ENCODE assay signal across 13 cellular contexts in the genomic region with DNA sequence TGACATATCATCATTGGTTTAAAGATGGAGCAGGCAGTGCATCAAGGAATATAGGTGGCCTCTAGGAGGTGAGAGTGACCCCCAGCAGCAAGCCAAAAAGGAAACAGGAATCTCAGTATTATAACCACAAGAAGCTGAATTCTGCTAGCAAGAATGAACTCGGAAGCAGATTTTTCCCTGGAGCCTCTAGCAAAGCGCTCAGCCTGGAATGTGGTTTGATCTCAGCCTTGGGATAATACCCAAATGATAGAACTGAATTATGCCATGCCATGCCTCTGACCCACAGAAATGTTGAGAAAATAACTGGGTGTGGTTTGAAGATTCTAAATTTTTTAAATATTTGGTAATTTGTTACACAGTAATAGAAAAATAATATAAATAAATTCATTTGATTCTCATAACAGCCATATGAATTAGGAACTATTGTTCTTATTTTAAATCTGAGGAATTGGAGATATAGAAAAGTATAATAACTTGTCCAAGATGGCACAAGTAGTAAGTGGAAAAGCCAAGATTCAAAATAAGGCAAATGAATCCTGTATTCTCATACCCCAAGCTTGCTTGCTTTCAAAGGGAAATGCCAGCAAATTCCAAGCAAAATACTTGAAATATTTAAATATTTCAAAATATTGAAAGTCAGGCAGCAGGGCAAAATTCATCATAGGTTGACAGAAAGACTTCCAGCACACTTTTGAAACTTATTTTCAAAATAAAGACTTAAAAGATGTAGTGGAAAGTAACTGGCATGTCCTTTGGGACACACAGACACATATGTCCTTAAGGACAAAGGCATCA.
"Had no signal": no experiment of that assay in that cellular context is flagged by ENCODE, and none has a peak within 500 bp of the region (broad histone marks: within the 10 kb centered on the region; RNA-seq: fewer than 3 reads in every experiment).

No MANE protein-coding gene starts in this region.

- H3K4me3 ChIP-seq: left lung, ovary, tibial artery, vagina had no signal

- DNase-seq: activated CD4-positive, alpha-beta T cell treated with anti-CD3 and anti-CD28 coated beads, Interleukin-2, amount 50 U/mL, for 48 hours; activated CD8-positive, alpha-beta memory T cell treated with anti-CD3 and anti-CD28 coated beads, Interleukin-2, amount 10 ng/mL, durations not matched to agents 7 days and 5 days; activated gamma-delta T cell; activated naive CD8-positive, alpha-beta T cell treated with anti-CD3 and anti-CD28 coated beads, Interleukin-2, amount 10 ng/mL, durations not matched to agents 7 days and 5 days; activated T-cell treated with anti-CD3 and anti-CD28 coated beads, Interleukin-2, amount 50 U/mL, for 24 hours; foreskin fibroblast; left lung; ovary; stimulated activated CD4-positive, alpha-beta T cell treated with anti-CD3 and anti-CD28 coated beads, Interleukin-4, amount 100 ng/mL, for 4 hours; T-helper 2 cell; tibial artery had no signal

- H3K4me1 ChIP-seq: left lung, tibial artery, vagina had no signal

- H3K36me3 Mint-ChIP-seq: activated CD8-positive, alpha-beta memory T cell treated with anti-CD3 and anti-CD28 coated beads, Interleukin-2, amount 10 ng/mL, durations not matched to agents 7 days and 5 days; activated naive CD8-positive, alpha-beta T cell treated with anti-CD3 and anti-CD28 coated beads, Interleukin-2, amount 10 ng/mL, durations not matched to agents 7 days and 5 days had no signal

- H3K4me3 Mint-ChIP-seq: activated CD8-positive, alpha-beta memory T cell treated with anti-CD3 and anti-CD28 coated beads, Interleukin-2, amount 10 ng/mL, durations not matched to agents 7 days and 5 days; activated naive CD8-positive, alpha-beta T cell treated with anti-CD3 and anti-CD28 coated beads, Interleukin-2, amount 10 ng/mL, durations not matched to agents 7 days and 5 days; activated T-cell treated with anti-CD3 and anti-CD28 coated beads, Interleukin-2, amount 50 U/mL, for 24 hours; nephron progenitor cell had no signal

- H3K36me3 ChIP-seq: left lung, ovary, tibial artery, vagina had no signal

- H3K27ac Mint-ChIP-seq: activated CD8-positive, alpha-beta memory T cell treated with anti-CD3 and anti-CD28 coated beads, Interleukin-2, amount 10 ng/mL, durations not matched to agents 7 days and 5 days; activated naive CD8-positive, alpha-beta T cell treated with anti-CD3 and anti-CD28 coated beads, Interleukin-2, amount 10 ng/mL, durations not matched to agents 7 days and 5 days; activated T-cell treated with anti-CD3 and anti-CD28 coated beads, Interleukin-2, amount 50 U/mL, for 24 hours; nephron progenitor cell had no signal

- H3K9me3 Mint-ChIP-seq: nephron progenitor cell had no signal

- H3K9me3 ChIP-seq: left lung, ovary, tibial artery, vagina had no signal

- H3K27ac ChIP-seq: left lung, ovary, tibial artery, vagina had no signal

- H3K27me3 Mint-ChIP-seq: activated CD8-positive, alpha-beta memory T cell treated with anti-CD3 and anti-CD28 coated beads, Interleukin-2, amount 10 ng/mL, durations not matched to agents 7 days and 5 days; activated naive CD8-positive, alpha-beta T cell treated with anti-CD3 and anti-CD28 coated beads, Interleukin-2, amount 10 ng/mL, durations not matched to agents 7 days and 5 days; activated T-cell treated with anti-CD3 and anti-CD28 coated beads, Interleukin-2, amount 50 U/mL, for 24 hours had no signal

- H3K27me3 ChIP-seq: left lung, ovary, tibial artery, vagina had no signal

- H3K4me1 Mint-ChIP-seq: activated CD8-positive, alpha-beta memory T cell treated with anti-CD3 and anti-CD28 coated beads, Interleukin-2, amount 10 ng/mL, durations not matched to agents 7 days and 5 days; activated naive CD8-positive, alpha-beta T cell treated with anti-CD3 and anti-CD28 coated beads, Interleukin-2, amount 10 ng/mL, durations not matched to agents 7 days and 5 days; nephron progenitor cell had no signal
